In genomic region chr12:47852096-47852571, GRCh38 we compare ENCODE assay signal across 1 cellular context.
TF ChIP-seq lines count a peak whose summit lies in the region.

No MANE protein-coding gene starts in this region.

TF ChIP-seq in HepG2, 621 proteins besides CTCF, POLR2A, EP300 and RAD21 (continued from another document and continues in another):
- no peak for TF ChIP-seq GABPA (IDR thresholded peaks at IDR 0.05; ENCODE audit: low read depth, low read length)
- TF ChIP-seq GABPA (CRISPR knock-in tag; IDR thresholded peaks at IDR 0.05; ENCODE audit: low read depth) = no peak
- TF ChIP-seq THAP7 (CRISPR knock-in tag; IDR thresholded peaks at IDR 0.05) = no peak
- TF ChIP-seq, protein P1, sequence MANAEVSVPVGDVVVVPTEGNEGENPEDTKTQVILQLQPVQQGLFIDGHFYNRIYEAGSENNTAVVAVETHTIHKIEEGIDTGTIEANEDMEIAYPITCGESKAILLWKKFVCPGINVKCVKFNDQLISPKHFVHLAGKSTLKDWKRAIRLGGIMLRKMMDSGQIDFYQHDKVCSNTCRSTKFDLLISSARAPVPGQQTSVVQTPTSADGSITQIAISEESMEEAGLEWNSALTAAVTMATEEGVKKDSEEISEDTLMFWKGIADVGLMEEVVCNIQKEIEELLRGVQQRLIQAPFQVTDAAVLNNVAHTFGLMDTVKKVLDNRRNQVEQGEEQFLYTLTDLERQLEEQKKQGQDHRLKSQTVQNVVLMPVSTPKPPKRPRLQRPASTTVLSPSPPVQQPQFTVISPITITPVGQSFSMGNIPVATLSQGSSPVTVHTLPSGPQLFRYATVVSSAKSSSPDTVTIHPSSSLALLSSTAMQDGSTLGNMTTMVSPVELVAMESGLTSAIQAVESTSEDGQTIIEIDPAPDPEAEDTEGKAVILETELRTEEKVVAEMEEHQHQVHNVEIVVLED (CRISPR knock-in tag; IDR thresholded peaks at IDR 0.05; ENCODE audit: borderline replicate concordance) = no peak
- peak; percentile 73 for TF ChIP-seq MED1 (CRISPR knock-in tag; IDR thresholded peaks at IDR 0.05)
- peak; percentile 72 for TF ChIP-seq SAP130 (CRISPR knock-in tag; IDR thresholded peaks at IDR 0.05; ENCODE audit: low read depth)
- no peak for TF ChIP-seq ZNF709 (CRISPR knock-in tag; IDR thresholded peaks at IDR 0.05)
- TF ChIP-seq, protein P2, sequence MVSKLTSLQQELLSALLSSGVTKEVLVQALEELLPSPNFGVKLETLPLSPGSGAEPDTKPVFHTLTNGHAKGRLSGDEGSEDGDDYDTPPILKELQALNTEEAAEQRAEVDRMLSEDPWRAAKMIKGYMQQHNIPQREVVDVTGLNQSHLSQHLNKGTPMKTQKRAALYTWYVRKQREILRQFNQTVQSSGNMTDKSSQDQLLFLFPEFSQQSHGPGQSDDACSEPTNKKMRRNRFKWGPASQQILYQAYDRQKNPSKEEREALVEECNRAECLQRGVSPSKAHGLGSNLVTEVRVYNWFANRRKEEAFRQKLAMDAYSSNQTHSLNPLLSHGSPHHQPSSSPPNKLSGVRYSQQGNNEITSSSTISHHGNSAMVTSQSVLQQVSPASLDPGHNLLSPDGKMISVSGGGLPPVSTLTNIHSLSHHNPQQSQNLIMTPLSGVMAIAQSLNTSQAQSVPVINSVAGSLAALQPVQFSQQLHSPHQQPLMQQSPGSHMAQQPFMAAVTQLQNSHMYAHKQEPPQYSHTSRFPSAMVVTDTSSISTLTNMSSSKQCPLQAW (CRISPR knock-in tag; IDR thresholded peaks at IDR 0.05) = peak; percentile 57; the same call in 1 of the 2 replicates
- no peak for TF ChIP-seq ZNF567 (CRISPR knock-in tag; IDR thresholded peaks at IDR 0.05; ENCODE audit: borderline replicate concordance)
- TF ChIP-seq POLR2G (IDR thresholded peaks at IDR 0.05; ENCODE audit: low read depth, low read length) = no peak
- TF ChIP-seq RARA (CRISPR knock-in tag; IDR thresholded peaks at IDR 0.05) = peak; percentile 27; the same call in 1 of the 2 replicates
- no peak for TF ChIP-seq KLF11 (CRISPR knock-in tag; IDR thresholded peaks at IDR 0.05)
- TF ChIP-seq PATZ1 (CRISPR knock-in tag; IDR thresholded peaks at IDR 0.05) = peak; percentile 77
- TF ChIP-seq ZSCAN20 (CRISPR knock-in tag; IDR thresholded peaks at IDR 0.05; ENCODE audit: borderline replicate concordance) = no peak
- TF ChIP-seq, protein P3, sequence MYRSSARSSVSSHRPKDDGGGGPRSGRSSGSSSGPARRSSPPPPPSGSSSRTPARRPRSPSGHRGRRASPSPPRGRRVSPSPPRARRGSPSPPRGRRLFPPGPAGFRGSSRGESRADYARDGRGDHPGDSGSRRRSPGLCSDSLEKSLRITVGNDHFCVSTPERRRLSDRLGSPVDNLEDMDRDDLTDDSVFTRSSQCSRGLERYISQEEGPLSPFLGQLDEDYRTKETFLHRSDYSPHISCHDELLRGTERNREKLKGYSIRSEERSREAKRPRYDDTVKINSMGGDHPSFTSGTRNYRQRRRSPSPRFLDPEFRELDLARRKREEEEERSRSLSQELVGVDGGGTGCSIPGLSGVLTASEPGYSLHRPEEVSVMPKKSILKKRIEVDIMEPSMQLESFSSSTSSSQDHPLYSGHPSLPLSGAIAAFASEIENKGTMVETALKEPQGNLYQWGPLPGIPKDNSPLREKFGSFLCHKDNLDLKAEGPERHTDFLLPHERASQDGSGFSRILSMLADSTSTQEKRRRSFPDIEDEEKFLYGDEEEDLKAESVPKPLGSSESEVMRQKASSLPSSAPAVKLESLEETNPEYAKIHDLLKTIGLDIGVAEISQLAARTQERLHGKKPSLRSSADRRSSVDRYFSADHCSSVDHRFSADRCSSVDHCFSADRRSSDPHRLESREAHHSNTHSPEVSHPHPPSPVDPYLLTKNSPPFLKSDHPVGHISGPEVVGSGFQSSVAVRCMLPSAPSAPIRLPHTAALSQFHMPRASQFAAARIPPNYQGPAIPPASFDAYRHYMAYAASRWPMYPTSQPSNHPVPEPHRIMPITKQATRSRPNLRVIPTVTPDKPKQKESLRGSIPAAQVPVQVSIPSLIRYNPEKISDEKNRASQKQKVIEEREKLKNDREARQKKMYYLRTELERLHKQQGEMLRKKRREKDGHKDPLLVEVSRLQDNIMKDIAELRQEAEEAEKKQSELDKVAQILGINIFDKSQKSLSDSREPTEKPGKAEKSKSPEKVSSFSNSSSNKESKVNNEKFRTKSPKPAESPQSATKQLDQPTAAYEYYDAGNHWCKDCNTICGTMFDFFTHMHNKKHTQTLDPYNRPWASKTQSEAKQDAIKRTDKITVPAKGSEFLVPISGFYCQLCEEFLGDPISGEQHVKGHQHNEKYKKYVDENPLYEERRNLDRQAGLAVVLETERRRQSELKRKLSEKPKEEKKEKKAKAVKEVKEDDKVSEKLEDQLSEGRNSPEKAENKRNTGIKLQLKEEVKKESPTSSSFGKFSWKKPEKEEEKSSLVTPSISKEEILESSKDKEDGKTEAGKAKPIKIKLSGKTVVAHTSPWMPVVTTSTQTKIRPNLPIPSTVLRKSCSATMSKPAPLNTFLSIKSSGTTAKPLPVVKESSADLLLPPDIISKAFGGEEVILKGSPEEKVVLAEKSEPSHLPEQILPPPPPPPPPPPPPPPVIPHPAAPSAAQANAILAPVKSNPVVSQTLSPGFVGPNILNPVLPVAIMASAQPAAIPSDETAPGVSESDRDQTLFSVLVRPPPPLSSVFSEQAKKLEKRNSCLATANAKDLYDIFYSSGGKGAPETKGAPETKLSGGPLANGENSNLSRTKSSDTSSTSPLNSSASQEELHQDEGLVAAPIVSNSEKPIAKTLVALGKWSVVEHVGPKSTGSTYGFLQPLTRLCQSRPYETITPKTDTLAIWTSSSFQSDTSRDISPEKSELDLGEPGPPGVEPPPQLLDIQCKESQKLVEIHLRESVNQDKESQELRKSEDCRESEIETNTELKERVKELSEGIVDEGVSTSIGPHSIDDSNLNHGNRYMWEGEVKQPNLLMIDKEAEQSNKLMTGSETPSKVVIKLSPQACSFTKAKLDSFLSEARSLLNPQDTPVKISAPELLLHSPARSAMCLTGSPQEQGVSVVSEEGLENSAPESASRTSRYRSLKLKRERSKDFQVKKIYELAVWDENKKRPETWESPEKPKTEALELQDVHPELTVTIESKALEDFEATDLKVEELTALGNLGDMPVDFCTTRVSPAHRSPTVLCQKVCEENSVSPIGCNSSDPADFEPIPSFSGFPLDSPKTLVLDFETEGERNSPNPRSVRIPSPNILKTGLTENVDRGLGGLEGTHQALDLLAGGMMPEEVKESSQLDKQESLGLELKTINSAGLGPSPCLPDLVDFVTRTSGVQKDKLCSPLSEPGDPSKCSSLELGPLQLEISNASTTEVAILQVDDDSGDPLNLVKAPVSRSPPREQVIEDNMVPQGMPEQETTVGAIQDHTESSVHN (CRISPR knock-in tag; IDR thresholded peaks at IDR 0.05) = no peak
- TF ChIP-seq ZNF563 (CRISPR knock-in tag; IDR thresholded peaks at IDR 0.05) = no peak
- TF ChIP-seq ZNF138 (CRISPR knock-in tag; IDR thresholded peaks at IDR 0.05; ENCODE audit: low read depth) = no peak
- TF ChIP-seq, protein P4, sequence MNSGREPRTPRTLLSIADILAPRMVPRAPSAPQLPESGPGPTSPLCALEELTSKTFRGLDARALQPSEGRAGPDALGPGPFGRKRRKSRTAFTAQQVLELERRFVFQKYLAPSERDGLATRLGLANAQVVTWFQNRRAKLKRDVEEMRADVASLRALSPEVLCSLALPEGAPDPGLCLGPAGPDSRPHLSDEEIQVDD (CRISPR knock-in tag; IDR thresholded peaks at IDR 0.05; ENCODE audit: borderline replicate concordance) = no peak
- no peak for TF ChIP-seq ZNF841 (CRISPR knock-in tag; IDR thresholded peaks at IDR 0.05; ENCODE audit: borderline replicate concordance)
- TF ChIP-seq ZNF274 (CRISPR knock-in tag; IDR thresholded peaks at IDR 0.05) = no peak
- no peak for TF ChIP-seq ZNF280B (CRISPR knock-in tag; IDR thresholded peaks at IDR 0.05; ENCODE audit: borderline replicate concordance)
- TF ChIP-seq, protein P5, sequence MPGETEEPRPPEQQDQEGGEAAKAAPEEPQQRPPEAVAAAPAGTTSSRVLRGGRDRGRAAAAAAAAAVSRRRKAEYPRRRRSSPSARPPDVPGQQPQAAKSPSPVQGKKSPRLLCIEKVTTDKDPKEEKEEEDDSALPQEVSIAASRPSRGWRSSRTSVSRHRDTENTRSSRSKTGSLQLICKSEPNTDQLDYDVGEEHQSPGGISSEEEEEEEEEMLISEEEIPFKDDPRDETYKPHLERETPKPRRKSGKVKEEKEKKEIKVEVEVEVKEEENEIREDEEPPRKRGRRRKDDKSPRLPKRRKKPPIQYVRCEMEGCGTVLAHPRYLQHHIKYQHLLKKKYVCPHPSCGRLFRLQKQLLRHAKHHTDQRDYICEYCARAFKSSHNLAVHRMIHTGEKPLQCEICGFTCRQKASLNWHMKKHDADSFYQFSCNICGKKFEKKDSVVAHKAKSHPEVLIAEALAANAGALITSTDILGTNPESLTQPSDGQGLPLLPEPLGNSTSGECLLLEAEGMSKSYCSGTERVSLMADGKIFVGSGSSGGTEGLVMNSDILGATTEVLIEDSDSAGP (CRISPR knock-in tag; IDR thresholded peaks at IDR 0.05; ENCODE audit: borderline replicate concordance) = no peak
- TF ChIP-seq ZNF558 (CRISPR knock-in tag; IDR thresholded peaks at IDR 0.05; ENCODE audit: borderline replicate concordance) = no peak
- TF ChIP-seq TCF7 (IDR thresholded peaks at IDR 0.05; ENCODE audit: low read depth) = no peak
- TF ChIP-seq GATA4 (IDR thresholded peaks at IDR 0.05; ENCODE audit: borderline replicate concordance, low read depth) = no peak
- 0 out of 2 replicates have a peak, but pooled peaks have one; percentile 20 for TF ChIP-seq THRA (CRISPR knock-in tag; IDR thresholded peaks at IDR 0.05; ENCODE audit: borderline replicate concordance)
- TF ChIP-seq XBP1 (CRISPR knock-in tag; IDR thresholded peaks at IDR 0.05) = no peak
- TF ChIP-seq SIX4 (CRISPR knock-in tag; IDR thresholded peaks at IDR 0.05) = peak; percentile 56; the same call in 1 of the 2 replicates
- TF ChIP-seq, protein P6, sequence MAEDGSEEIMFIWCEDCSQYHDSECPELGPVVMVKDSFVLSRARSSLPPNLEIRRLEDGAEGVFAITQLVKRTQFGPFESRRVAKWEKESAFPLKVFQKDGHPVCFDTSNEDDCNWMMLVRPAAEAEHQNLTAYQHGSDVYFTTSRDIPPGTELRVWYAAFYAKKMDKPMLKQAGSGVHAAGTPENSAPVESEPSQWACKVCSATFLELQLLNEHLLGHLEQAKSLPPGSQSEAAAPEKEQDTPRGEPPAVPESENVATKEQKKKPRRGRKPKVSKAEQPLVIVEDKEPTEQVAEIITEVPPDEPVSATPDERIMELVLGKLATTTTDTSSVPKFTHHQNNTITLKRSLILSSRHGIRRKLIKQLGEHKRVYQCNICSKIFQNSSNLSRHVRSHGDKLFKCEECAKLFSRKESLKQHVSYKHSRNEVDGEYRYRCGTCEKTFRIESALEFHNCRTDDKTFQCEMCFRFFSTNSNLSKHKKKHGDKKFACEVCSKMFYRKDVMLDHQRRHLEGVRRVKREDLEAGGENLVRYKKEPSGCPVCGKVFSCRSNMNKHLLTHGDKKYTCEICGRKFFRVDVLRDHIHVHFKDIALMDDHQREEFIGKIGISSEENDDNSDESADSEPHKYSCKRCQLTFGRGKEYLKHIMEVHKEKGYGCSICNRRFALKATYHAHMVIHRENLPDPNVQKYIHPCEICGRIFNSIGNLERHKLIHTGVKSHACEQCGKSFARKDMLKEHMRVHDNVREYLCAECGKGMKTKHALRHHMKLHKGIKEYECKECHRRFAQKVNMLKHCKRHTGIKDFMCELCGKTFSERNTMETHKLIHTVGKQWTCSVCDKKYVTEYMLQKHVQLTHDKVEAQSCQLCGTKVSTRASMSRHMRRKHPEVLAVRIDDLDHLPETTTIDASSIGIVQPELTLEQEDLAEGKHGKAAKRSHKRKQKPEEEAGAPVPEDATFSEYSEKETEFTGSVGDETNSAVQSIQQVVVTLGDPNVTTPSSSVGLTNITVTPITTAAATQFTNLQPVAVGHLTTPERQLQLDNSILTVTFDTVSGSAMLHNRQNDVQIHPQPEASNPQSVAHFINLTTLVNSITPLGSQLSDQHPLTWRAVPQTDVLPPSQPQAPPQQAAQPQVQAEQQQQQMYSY (CRISPR knock-in tag; IDR thresholded peaks at IDR 0.05) = no peak
- TF ChIP-seq TCF12 (IDR thresholded peaks at IDR 0.05) = no peak
- TF ChIP-seq TCF12 (CRISPR knock-in tag; IDR thresholded peaks at IDR 0.05) = 0 out of 2 replicates have a peak, but pooled peaks have one; percentile 30
- TF ChIP-seq ZSCAN31 (CRISPR knock-in tag; IDR thresholded peaks at IDR 0.05; ENCODE audit: low read depth) = no peak
- no peak for TF ChIP-seq ZFAT (CRISPR knock-in tag; conservative IDR thresholded peaks at IDR 0.05)
